Comparison of ENCODE assay signal across 16 cellular contexts in genomic region chr4:38077791-38078489, GRCh38.
DNase-seq lines count a peak whose midpoint lies in the region; ATAC-seq and TF ChIP-seq lines count a peak whose summit lies in the region.
"Had no signal": no experiment of that assay in that cellular context is flagged by ENCODE, and none has a peak within 500 bp of the region (broad histone marks: within the 10 kb centered on the region; RNA-seq: fewer than 3 reads in every experiment).

No MANE protein-coding gene starts in this region.

- no peaks in the 10 kb centered on the region for H3K27me3 Mint-ChIP-seq in activated CD8-positive, alpha-beta T cell treated with anti-CD3 and anti-CD28 coated beads for 36 hours
- H3K27me3 Mint-ChIP-seq in activated CD8-positive, alpha-beta T cell treated with anti-CD3 and anti-CD28 coated beads, Interleukin-2, amount 10 ng/mL, durations not matched to agents 7 days and 5 days (ENCODE audit: low read depth) = no peaks in the 10 kb centered on the region
- H3K27me3 Mint-ChIP-seq: stimulated activated memory B cell treated with anti-CD40 and anti-IgM and Interleukin-4, amounts not matched to agents 10 μg/mL and 1 μg/mL and 100 μg/mL, for 72 hours had no signal

- H3K9me3 ChIP-seq in ascending aorta (no peaks in the 10 kb centered on the region), muscle layer of duodenum (ENCODE audit: control insufficient read depth in 1 of 2, low read length in 2 of 2) (no peaks in the 10 kb centered on the region), tibial artery (no peaks in the 10 kb centered on the region)

- no peaks in the 10 kb centered on the region for H3K9me3 Mint-ChIP-seq in activated CD8-positive, alpha-beta T cell treated with anti-CD3 and anti-CD28 coated beads for 36 hours
- H3K9me3 Mint-ChIP-seq in activated CD8-positive, alpha-beta T cell treated with anti-CD3 and anti-CD28 coated beads, Interleukin-2, amount 10 ng/mL, durations not matched to agents 7 days and 5 days (ENCODE audit: insufficient read depth) = no peaks in the 10 kb centered on the region
- H3K9me3 Mint-ChIP-seq: stimulated activated memory B cell treated with anti-CD40 and anti-IgM and Interleukin-4, amounts not matched to agents 10 μg/mL and 1 μg/mL and 100 μg/mL, for 72 hours had no signal

- peak overlapping the region; percentile 13 for H3K27ac Mint-ChIP-seq in activated CD8-positive, alpha-beta T cell treated with anti-CD3 and anti-CD28 coated beads for 36 hours
- no peak overlapping the region for H3K27ac Mint-ChIP-seq in activated CD8-positive, alpha-beta T cell treated with anti-CD3 and anti-CD28 coated beads, Interleukin-2, amount 10 ng/mL, durations not matched to agents 7 days and 5 days

- peak overlapping the region; percentile 64 for H3K27ac ChIP-seq in ascending aorta
- peak overlapping the region; percentile 86 for H3K27ac ChIP-seq in muscle layer of duodenum (ENCODE audit: low read length)
- H3K27ac ChIP-seq in tibial artery = peak overlapping the region; percentile 66 to 70
- H3K27ac ChIP-seq: cardiac muscle cell, KMS-11, VCaP had no signal

- H3K4me3 ChIP-seq in ascending aorta = no peak overlapping the region
- no peak overlapping the region for H3K4me3 ChIP-seq in muscle layer of duodenum (ENCODE audit: low read depth in 1 of 2, low read length in 2 of 2)
- H3K4me3 ChIP-seq in tibial artery = no peak overlapping the region
- H3K4me3 ChIP-seq: cardiac muscle cell had no signal

- intact Hi-C loops in activated CD8-positive, alpha-beta T cell treated with anti-CD3 and anti-CD28 coated beads for 36 hours (cut with micrococcal nuclease) = no loop called here
- intact Hi-C loops in ascending aorta (cut with DNase I) (no loop called here), tibial artery (cut with DNase I; ENCODE audit: low total_unique reads) (no loop called here)

- peaks cover 24% of the 10 kb centered on the region for H3K4me1 Mint-ChIP-seq in activated CD8-positive, alpha-beta T cell treated with anti-CD3 and anti-CD28 coated beads for 36 hours (ENCODE audit: low read depth)
- peaks cover under 1% of the 10 kb centered on the region for H3K4me1 Mint-ChIP-seq in activated CD8-positive, alpha-beta T cell treated with anti-CD3 and anti-CD28 coated beads, Interleukin-2, amount 10 ng/mL, durations not matched to agents 7 days and 5 days (ENCODE audit: low read depth)

- TF ChIP-seq CTCF in activated CD8-positive, alpha-beta T cell treated with anti-CD3 and anti-CD28 coated beads for 36 hours (IDR thresholded peaks at IDR 0.05) = no peak
- TF ChIP-seq CTCF in ascending aorta (IDR thresholded peaks at IDR 0.05) = no peak
- no peak for TF ChIP-seq CTCF in tibial artery (IDR thresholded peaks at IDR 0.05)

- H3K36me3 ChIP-seq in ascending aorta (peaks cover 6 to 22% of the 10 kb centered on the region in 2 donors), muscle layer of duodenum (ENCODE audit: control insufficient read depth in 1 of 2, insufficient read depth in 2 of 2, low read length in 2 of 2) (peaks cover 4 to 5% of the 10 kb centered on the region in 2 donors), tibial artery (peaks cover 0 to 21% (median 15%) of the 10 kb centered on the region in 3 donors)
- H3K36me3 ChIP-seq: cardiac muscle cell had no signal

- peaks cover 21% of the 10 kb centered on the region for H3K36me3 Mint-ChIP-seq in activated CD8-positive, alpha-beta T cell treated with anti-CD3 and anti-CD28 coated beads for 36 hours (ENCODE audit: low read depth)
- H3K36me3 Mint-ChIP-seq in activated CD8-positive, alpha-beta T cell treated with anti-CD3 and anti-CD28 coated beads, Interleukin-2, amount 10 ng/mL, durations not matched to agents 7 days and 5 days (ENCODE audit: low read depth) = peaks cover 18% of the 10 kb centered on the region

- CTCF ChIA-PET in activated CD8-positive, alpha-beta T cell treated with anti-CD3 and anti-CD28 coated beads for 36 hours (lab: Charles Lee) = interaction anchor here (1.7 kb wide), 1 partner anchor 9 kb away, joined by 6 read pairs; no protein-coding TSS in a partner anchor
- CTCF ChIA-PET in activated CD8-positive, alpha-beta T cell treated with anti-CD3 and anti-CD28 coated beads, Interleukin-2, amount 10 ng/mL, durations not matched to agents 7 days and 5 days (lab: Charles Lee) = interaction anchor here (1.0 to 1.8 kb wide), 2 partner anchors 9 to 19 kb away, joined by 3 to 7 read pairs; no protein-coding TSS in a partner anchor

- H3K27me3 ChIP-seq in ascending aorta (no peaks in the 10 kb centered on the region), muscle layer of duodenum (ENCODE audit: low read depth, low read length) (no peaks in the 10 kb centered on the region), tibial artery (no peaks in the 10 kb centered on the region)
- H3K27me3 ChIP-seq: cardiac muscle cell had no signal

- peaks cover 0 to 27% of the 10 kb centered on the region in 2 donors for H3K4me1 ChIP-seq in ascending aorta
- peaks cover 20 to 44% of the 10 kb centered on the region in 2 donors for H3K4me1 ChIP-seq in muscle layer of duodenum (ENCODE audit: control insufficient read depth in 1 of 2, insufficient read depth in 2 of 2, low read length in 2 of 2)
- H3K4me1 ChIP-seq in tibial artery = peaks cover 0 to 68% (median 29%) of the 10 kb centered on the region in 4 donors

- no peak overlapping the region for H3K4me3 Mint-ChIP-seq in activated CD8-positive, alpha-beta T cell treated with anti-CD3 and anti-CD28 coated beads for 36 hours
- H3K4me3 Mint-ChIP-seq in activated CD8-positive, alpha-beta T cell treated with anti-CD3 and anti-CD28 coated beads, Interleukin-2, amount 10 ng/mL, durations not matched to agents 7 days and 5 days = no peak overlapping the region
- H3K4me3 Mint-ChIP-seq: stimulated activated memory B cell treated with anti-CD40 and anti-IgM and Interleukin-4, amounts not matched to agents 10 μg/mL and 1 μg/mL and 100 μg/mL, for 72 hours had no signal

- POLR2A ChIA-PET in activated CD8-positive, alpha-beta T cell treated with anti-CD3 and anti-CD28 coated beads for 36 hours (lab: Charles Lee) = interaction anchor here (1.5 kb wide), 1 partner anchor 54 kb away, joined by 3 read pairs; no protein-coding TSS in a partner anchor
- POLR2A ChIA-PET in activated CD8-positive, alpha-beta T cell treated with anti-CD3 and anti-CD28 coated beads, Interleukin-2, amount 10 ng/mL, durations not matched to agents 7 days and 5 days (lab: Charles Lee) = no interaction called here

- no peak for ATAC-seq in activated CD8-positive, alpha-beta T cell treated with anti-CD3 and anti-CD28 coated beads for 36 hours
- no peak for ATAC-seq in activated CD8-positive, alpha-beta T cell treated with anti-CD3 and anti-CD28 coated beads, Interleukin-2, amount 10 ng/mL, durations not matched to agents 7 days and 5 days
- ATAC-seq: stimulated activated memory B cell treated with anti-CD40 and anti-IgM and Interleukin-4, amounts not matched to agents 10 μg/mL and 1 μg/mL and 100 μg/mL, for 72 hours had no signal

- DNase-seq in activated CD8-positive, alpha-beta T cell treated with anti-CD3 and anti-CD28 coated beads for 36 hours = no peak
- no peak for DNase-seq in activated CD8-positive, alpha-beta T cell treated with anti-CD3 and anti-CD28 coated beads, Interleukin-2, amount 10 ng/mL, durations not matched to agents 7 days and 5 days
- DNase-seq in ascending aorta (ENCODE audit: low spot score in 2 of 2) (no peak), tibial artery (no peak), GF-D8 (lab: John Stamatoyannopoulos, UW) (no peak), NOMO-1 treated with DMSO at 0.1 percent for 48 hours (lab: John Stamatoyannopoulos, UW; ENCODE audit: unreplicated experiment) (no peak), OCI-M2 (lab: John Stamatoyannopoulos, UW; ENCODE audit: unreplicated experiment) (no peak)
- DNase-seq: activated naive CD4-positive, alpha-beta T cell treated with Interleukin-2 at 50 U/mL for 16 hours; mammary epithelial cell; NCI-H510A treated with DMSO at 0.1 percent for 48 hours; SW 1271 had no signal
